In the genomic region with DNA sequence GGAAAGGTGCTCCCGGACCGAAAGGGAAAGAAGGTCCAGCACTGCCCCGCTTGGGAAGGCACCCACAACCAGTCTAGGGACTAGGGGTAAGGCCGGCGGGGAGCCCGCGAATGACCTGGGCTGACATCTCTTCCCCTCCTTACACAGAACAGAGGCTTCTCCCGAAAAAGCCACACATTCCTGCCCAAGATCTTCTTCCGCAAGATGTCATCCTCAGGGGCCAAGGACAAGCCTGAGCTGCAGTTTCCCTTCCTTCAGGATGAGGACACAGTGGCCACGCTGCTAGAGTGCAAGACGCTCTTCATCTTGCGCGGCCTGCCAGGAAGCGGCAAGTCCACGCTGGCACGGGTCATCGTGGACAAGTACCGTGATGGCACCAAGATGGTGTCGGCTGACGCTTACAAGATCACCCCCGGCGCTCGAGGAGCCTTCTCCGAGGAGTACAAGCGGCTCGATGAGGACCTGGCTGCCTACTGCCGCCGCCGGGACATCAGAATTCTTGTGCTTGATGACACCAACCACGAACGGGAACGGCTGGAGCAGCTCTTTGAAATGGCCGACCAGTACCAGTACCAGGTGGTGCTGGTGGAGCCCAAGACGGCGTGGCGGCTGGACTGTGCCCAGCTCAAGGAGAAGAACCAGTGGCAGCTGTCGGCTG, we compare ENCODE assay signal across 8 cellular contexts. TPM values are rescaled to one million over a fixed set of nuclear protein-coding genes. Genes with fewer than 3 reads are reported as not detected.
DNase-seq lines count a peak whose midpoint lies in the region; ATAC-seq, FAIRE-seq and TF ChIP-seq lines count a peak whose summit lies in the region.

No MANE protein-coding gene starts in this region.

- TF ChIP-seq CTCF in ascending aorta (IDR thresholded peaks at IDR 0.05) (no peak), liver (IDR thresholded peaks at IDR 0.05; ENCODE audit: low read depth, low read length, missing input control) (no peak), thyroid gland (IDR thresholded peaks at IDR 0.05) (no peak)

- no peaks in the 10 kb centered on the region for H3K27me3 ChIP-seq in ascending aorta
- no peaks in the 10 kb centered on the region for H3K27me3 ChIP-seq in liver (ENCODE audit: control insufficient read depth in 4 of 4, insufficient read depth in 4 of 4, low read length in 3 of 4)
- H3K27me3 ChIP-seq in thyroid gland, result no peaks in the 10 kb centered on the region

- intact Hi-C loops in ascending aorta (cut with DNase I) (loop anchor here (2.0 kb wide), 3 partner anchors 37 to 53 kb away; partner anchors contain the start of genes ACLY, NKIRAS2 and ODAD4), thyroid gland (cut with DNase I) (loop anchor here (10.0 kb wide), 1 partner anchor 233 kb away; the partner anchor contains the start of gene HAP1)

- DNase-seq in activated CD8-positive, alpha-beta memory T cell treated with anti-CD3 and anti-CD28 coated beads, Interleukin-2, amount 10 ng/mL, durations not matched to agents 7 days and 5 days, result no peak
- no peak for DNase-seq in activated CD8-positive, alpha-beta memory T cell treated with anti-CD3 and anti-CD28 coated beads, Interleukin-2, amount 50 U/mL, for 4 hours
- DNase-seq in ascending aorta (ENCODE audit: low spot score in 2 of 2) (no peak), thyroid gland (no peak), NAMALWA (ENCODE audit: low spot score) (no peak), frontal cortex (ENCODE audit: low spot score in 2 of 2) (no peak), NCI-H524 treated with DMSO at 0.1 percent for 48 hours (lab: John Stamatoyannopoulos, UW) (no peak)

- H3K4me3 ChIP-seq in ascending aorta (peak overlapping the region in 1 of 2 donors; percentile 81), liver (ENCODE audit: low read depth in 1 of 3, low read length in 3 of 3) (peak overlapping the region in 2 of 3 donors; percentile 89 to 94), thyroid gland (replicated peaks in 1 of 3) (peak overlapping the region in 1 of 3 donors; percentile 90)

- no peak for TF ChIP-seq POLR2A in thyroid gland (IDR thresholded peaks at IDR 0.05)

- H3K36me3 ChIP-seq in ascending aorta, result peaks cover 7 to 27% of the 10 kb centered on the region in 2 donors
- peaks cover 2 to 11% (median 8%) of the 10 kb centered on the region in 4 donors for H3K36me3 ChIP-seq in liver (ENCODE audit: control insufficient read depth in 4 of 4, insufficient read depth in 3 of 4, low read depth in 1 of 4, low read length in 3 of 4)
- peaks cover 4 to 11% of the 10 kb centered on the region in 2 donors for H3K36me3 ChIP-seq in thyroid gland

- WGBS in liver, result 93% methylated on average over 37 of the region's 37 CpGs
- 85 to 89% methylated on average over 14 to 24 of the region's 37 CpGs for WGBS in thyroid gland, 2 donors

- no peak for ATAC-seq in activated CD8-positive, alpha-beta memory T cell treated with anti-CD3 and anti-CD28 coated beads, Interleukin-2, amount 10 ng/mL, durations not matched to agents 7 days and 5 days

- H3K4me1 ChIP-seq in ascending aorta, result peaks cover 0 to 12% of the 10 kb centered on the region in 2 donors
- peaks cover 2 to 47% (median 33%) of the 10 kb centered on the region in 4 donors for H3K4me1 ChIP-seq in liver (ENCODE audit: control insufficient read depth in 4 of 4, insufficient read depth in 4 of 4, low read length in 3 of 4)
- H3K4me1 ChIP-seq in thyroid gland, result peaks cover 12 to 37% of the 10 kb centered on the region in 2 donors

- H3K27ac Mint-ChIP-seq in activated CD8-positive, alpha-beta memory T cell treated with anti-CD3 and anti-CD28 coated beads, Interleukin-2, amount 10 ng/mL, durations not matched to agents 7 days and 5 days, result peak overlapping the region; percentile 83

- peaks cover 40% of the 10 kb centered on the region for H3K4me1 Mint-ChIP-seq in activated CD8-positive, alpha-beta memory T cell treated with anti-CD3 and anti-CD28 coated beads, Interleukin-2, amount 10 ng/mL, durations not matched to agents 7 days and 5 days

- H3K27ac ChIP-seq in ascending aorta (peak overlapping the region; percentile 80 to 82), liver (ENCODE audit: low read depth in 1 of 2, low read length in 2 of 2) (peak overlapping the region in 1 of 2 donors; percentile 88), thyroid gland (peak overlapping the region in 2 of 3 donors; percentile 83 to 91)

- H3K9ac ChIP-seq in liver (ENCODE audit: low read depth in 1 of 2, low read length in 2 of 2), result no peak overlapping the region

- peak overlapping the region; percentile 82 for H3K4me3 Mint-ChIP-seq in activated CD8-positive, alpha-beta memory T cell treated with anti-CD3 and anti-CD28 coated beads, Interleukin-2, amount 10 ng/mL, durations not matched to agents 7 days and 5 days

- no peak for FAIRE-seq in frontal cortex (lab: Jason Lieb, UNC)

- no peaks in the 10 kb centered on the region for H3K9me3 Mint-ChIP-seq in activated CD8-positive, alpha-beta memory T cell treated with anti-CD3 and anti-CD28 coated beads, Interleukin-2, amount 10 ng/mL, durations not matched to agents 7 days and 5 days (ENCODE audit: low read depth)

- CTCF ChIA-PET in activated CD8-positive, alpha-beta memory T cell treated with anti-CD3 and anti-CD28 coated beads, Interleukin-2, amount 10 ng/mL, durations not matched to agents 7 days and 5 days (lab: Charles Lee), result interaction anchor here (1.2 to 8.8 kb wide), 3 partner anchors 9 to 50 kb away, joined by 4 to 87 read pairs (median 17); partner anchors contain the start of genes DNAJC7, NKIRAS2 and ODAD4

- no peak for TF ChIP-seq RAD21 in liver (IDR thresholded peaks at IDR 0.05)

- peaks cover 29% of the 10 kb centered on the region for H3K36me3 Mint-ChIP-seq in activated CD8-positive, alpha-beta memory T cell treated with anti-CD3 and anti-CD28 coated beads, Interleukin-2, amount 10 ng/mL, durations not matched to agents 7 days and 5 days

- H3K27me3 Mint-ChIP-seq in activated CD8-positive, alpha-beta memory T cell treated with anti-CD3 and anti-CD28 coated beads, Interleukin-2, amount 10 ng/mL, durations not matched to agents 7 days and 5 days, result no peaks in the 10 kb centered on the region

- no peaks in the 10 kb centered on the region for H3K9me3 ChIP-seq in ascending aorta
- no peaks in the 10 kb centered on the region for H3K9me3 ChIP-seq in liver (ENCODE audit: control insufficient read depth in 4 of 4, low read length in 3 of 4)
- H3K9me3 ChIP-seq in thyroid gland, result no peaks in the 10 kb centered on the region

TF ChIP-seq in liver, 16 proteins besides CTCF, POLR2A, EP300 and RAD21:
- TF ChIP-seq FOXA1 (IDR thresholded peaks at IDR 0.05), result no peak
- no peak for TF ChIP-seq GABPA (IDR thresholded peaks at IDR 0.05 in 1 of 2, conservative IDR thresholded peaks at IDR 0.05 in 1 of 2)
- no peak for TF ChIP-seq RXRA (IDR thresholded peaks at IDR 0.05)

RNA-seq across cellular contexts. Expression of gene CNP, which starts 1.5 kb away (rescaled TPM):
- 100 to 1,000 TPM in 1 of 2 experiments, 10 to 100 TPM in 1; 98.1 to 112 TPM for total RNA-seq in activated CD8-positive, alpha-beta memory T cell treated with anti-CD3 and anti-CD28 coated beads, Interleukin-2, amount 10 ng/mL, durations not matched to agents 7 days and 5 days
- 72.9 TPM for total RNA-seq in ascending aorta
- 10 to 100 TPM; 25.3 to 29.6 TPM for total RNA-seq in liver
- polyA plus RNA-seq in liver, result 10 to 100 TPM; 30.7 to 38.3 TPM
- total RNA-seq in thyroid gland, result 10 to 100 TPM; 41.8 to 65.2 (median 53.8) TPM
- total RNA-seq in frontal cortex, result 50.5 TPM

RNA-seq across cellular contexts. Expression of gene ODAD4, which starts 37.6 kb away (rescaled TPM):
- total RNA-seq in activated CD8-positive, alpha-beta memory T cell treated with anti-CD3 and anti-CD28 coated beads, Interleukin-2, amount 10 ng/mL, durations not matched to agents 7 days and 5 days, result 1 to 10 TPM in 1 of 2 experiments, under 1 TPM in 1; 0.49 to 1.1 TPM
- not detected for total RNA-seq in ascending aorta
- 1 to 10 TPM in 1 of 2 donors, under 1 TPM in 1; 0.25 to 1.0 TPM for total RNA-seq in liver
- under 1 TPM; 0.07 to 0.21 TPM for polyA plus RNA-seq in liver
- 1 to 10 TPM; 3.0 to 8.2 (median 3.8) TPM for total RNA-seq in thyroid gland
- 3.3 TPM for total RNA-seq in frontal cortex

RNA-seq across cellular contexts. Expression of gene DNAJC7, which starts 49.2 kb away (rescaled TPM):
- total RNA-seq in activated CD8-positive, alpha-beta memory T cell treated with anti-CD3 and anti-CD28 coated beads, Interleukin-2, amount 10 ng/mL, durations not matched to agents 7 days and 5 days, result 10 to 100 TPM; 89.1 to 97.0 TPM
- 79.7 TPM for total RNA-seq in ascending aorta
- total RNA-seq in liver, result 10 to 100 TPM; 28.7 to 33.9 TPM
- polyA plus RNA-seq in liver, result 10 to 100 TPM; 29.4 to 31.8 TPM
- total RNA-seq in thyroid gland, result 10 to 100 TPM; 62.6 to 84.0 (median 65.6) TPM
- 91.3 TPM for total RNA-seq in frontal cortex

RNA-seq across cellular contexts. Expression of gene ACLY, which starts 49.3 kb away (rescaled TPM):
- total RNA-seq in activated CD8-positive, alpha-beta memory T cell treated with anti-CD3 and anti-CD28 coated beads, Interleukin-2, amount 10 ng/mL, durations not matched to agents 7 days and 5 days, result 100 to 1,000 TPM; 186 to 220 TPM
- total RNA-seq in ascending aorta, result 64.4 TPM
- total RNA-seq in liver, result 100 to 1,000 TPM in 1 of 2 donors, 10 to 100 TPM in 1; 55.4 to 133 TPM
- 10 to 100 TPM; 12.1 to 18.8 TPM for polyA plus RNA-seq in liver
- total RNA-seq in thyroid gland, result 10 to 100 TPM; 62.6 to 85.2 (median 78.8) TPM
- total RNA-seq in frontal cortex, result 140 TPM

RNA-seq across cellular contexts. Expression of gene NKIRAS2, which starts 51.8 kb away (rescaled TPM):
- total RNA-seq in activated CD8-positive, alpha-beta memory T cell treated with anti-CD3 and anti-CD28 coated beads, Interleukin-2, amount 10 ng/mL, durations not matched to agents 7 days and 5 days, result 10 to 100 TPM; 21.0 to 23.7 TPM
- total RNA-seq in ascending aorta (63.6 TPM), liver (10 to 100 TPM; 17.3 to 17.4 TPM), thyroid gland (10 to 100 TPM; 23.6 to 34.6 (median 26.6) TPM), frontal cortex (31.4 TPM)
- polyA plus RNA-seq in liver, result 10 to 100 TPM; 16.4 to 20.7 TPM
